ENCODE assay signal across 19 cellular contexts in the genomic region with DNA sequence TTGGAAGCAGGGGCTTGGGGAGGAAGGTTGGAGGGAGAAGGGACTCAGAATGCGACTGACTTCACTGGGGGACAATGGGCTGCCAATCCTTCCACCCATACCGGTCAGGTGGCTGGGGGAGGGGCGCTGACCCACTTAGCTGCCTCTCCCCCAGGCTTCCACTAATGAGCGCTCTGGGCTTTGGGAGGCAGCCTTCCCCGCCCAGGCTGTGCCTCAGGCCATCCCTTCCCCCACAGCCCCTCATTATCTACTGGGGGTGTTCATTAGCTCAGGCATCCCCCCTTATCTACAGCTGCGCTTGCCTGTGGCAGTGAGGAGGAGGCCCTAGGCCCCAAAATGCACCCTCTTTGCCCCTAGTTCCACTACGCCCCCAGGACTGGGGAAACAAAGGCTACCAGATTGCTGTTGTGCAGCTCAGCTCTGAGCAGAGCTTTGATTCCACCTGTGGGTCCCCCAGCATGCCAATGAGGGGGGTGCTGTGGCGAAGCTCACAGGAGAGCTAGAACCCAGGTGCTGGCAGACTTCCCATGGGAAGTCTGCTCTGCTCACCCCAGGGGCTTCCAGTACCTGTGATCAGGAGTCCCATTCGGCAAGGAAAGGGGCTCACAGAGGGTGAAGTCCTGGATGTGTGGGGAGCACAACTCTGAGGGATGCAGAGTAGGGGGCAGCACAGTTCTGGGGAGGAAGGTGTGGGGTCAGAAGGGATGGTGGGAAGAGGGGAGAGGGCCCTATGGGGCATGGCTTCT. TPM values are rescaled to one million over a fixed set of nuclear protein-coding genes. Genes with fewer than 3 reads are reported as not detected.
DNase-seq lines count a peak whose midpoint lies in the region; ATAC-seq and TF ChIP-seq lines count a peak whose summit lies in the region.
"Had no signal": no experiment of that assay in that cellular context is flagged by ENCODE, and none has a peak within 500 bp of the region (broad histone marks: within the 10 kb centered on the region; RNA-seq: fewer than 3 reads in every experiment).

No MANE protein-coding gene starts in this region.

- H3K4me3 ChIP-seq in H7 (ENCODE audit: insufficient read depth, low read depth, low read length) (no peak overlapping the region), endodermal cell (ENCODE audit: low read length) (no peak overlapping the region), neuronal stem cell (ENCODE audit: low read length in 2 of 2) (no peak overlapping the region)
- H3K4me3 ChIP-seq: body of pancreas, pancreas, skin epidermis had no signal

- peak overlapping the region; percentile 81 for H3K18ac ChIP-seq in neuronal stem cell (ENCODE audit: low read length)

- H3K4me1 Mint-ChIP-seq in CD14-positive monocyte, result no peaks in the 10 kb centered on the region
- peaks cover 22% of the 10 kb centered on the region for H3K4me1 Mint-ChIP-seq in endodermal cell

- H3K9me3 Mint-ChIP-seq in CD14-positive monocyte (no peaks in the 10 kb centered on the region), endodermal cell (no peaks in the 10 kb centered on the region)
- H3K9me3 Mint-ChIP-seq: activated naive CD4-positive, alpha-beta T cell treated with anti-CD3 and anti-CD28 coated beads, Interleukin-2, amount 50 U/mL, for 72 hours; HFFc6 had no signal

- peak overlapping the region; percentile 27 for H2BK12ac ChIP-seq in neuronal stem cell (ENCODE audit: low read length)

- TF ChIP-seq CTCF in CD14-positive monocyte (IDR thresholded peaks at IDR 0.05) (no peak), endodermal cell (conservative IDR thresholded peaks at IDR 0.05) (no peak)

- peaks cover 3 to 7% (median 4%) of the 10 kb centered on the region in 3 donors for H3K27me3 Mint-ChIP-seq in CD14-positive monocyte (ENCODE audit: low read depth in 3 of 3)
- no peaks in the 10 kb centered on the region for H3K27me3 Mint-ChIP-seq in endodermal cell (ENCODE audit: insufficient read depth)

- no peak for ATAC-seq in GM21526 (IDR thresholded peaks at IDR 0.05; ENCODE audit: low FRiP score, unreplicated experiment)
- ATAC-seq: activated naive CD4-positive, alpha-beta T cell treated with anti-CD3 and anti-CD28 coated beads, Interleukin-2, amount 50 U/mL, for 72 hours; body of pancreas; foreskin keratinocyte; left lobe of liver had no signal

- no peaks in the 10 kb centered on the region for H3K9me3 ChIP-seq in endodermal cell (ENCODE audit: control insufficient read depth, low read length)
- H3K9me3 ChIP-seq in neuronal stem cell (replicated peaks in 1 of 2; ENCODE audit: control insufficient read depth in 2 of 2, insufficient read depth in 1 of 2, low read depth in 1 of 2, low read length in 2 of 2), result no peaks in the 10 kb centered on the region
- H3K9me3 ChIP-seq: BE2C, body of pancreas, pancreas had no signal

- H3K4me1 ChIP-seq in endodermal cell (ENCODE audit: control insufficient read depth, insufficient read depth, low read length) (peaks cover 24% of the 10 kb centered on the region), neuronal stem cell (ENCODE audit: control insufficient read depth in 2 of 2, insufficient read depth in 1 of 2, low read depth in 1 of 2, low read length in 2 of 2) (peaks cover 24 to 32% of the 10 kb centered on the region in 2 donors)
- H3K4me1 ChIP-seq: pancreas had no signal

- H3K79me1 ChIP-seq in neuronal stem cell (ENCODE audit: low read depth, low read length), result no peaks in the 10 kb centered on the region

- peak overlapping the region; percentile 82 for H2AFZ ChIP-seq in neuronal stem cell (ENCODE audit: low read length)

- H3K4me2 ChIP-seq in neuronal stem cell (ENCODE audit: insufficient read depth, low read length, poor library complexity, severe bottlenecking), result peak overlapping the region; percentile 36

- H3K14ac ChIP-seq in neuronal stem cell (ENCODE audit: low read length), result peak overlapping the region; percentile 10

- H3K27ac Mint-ChIP-seq in CD14-positive monocyte (peak overlapping the region in 3 of 7 donors; percentile 7 to 83 (median 50)), endodermal cell (peak overlapping the region; percentile 70)
- H3K27ac Mint-ChIP-seq: activated naive CD4-positive, alpha-beta T cell treated with anti-CD3 and anti-CD28 coated beads, Interleukin-2, amount 50 U/mL, for 72 hours; HFFc6 had no signal

- H3K27me3 ChIP-seq in H7 (ENCODE audit: control insufficient read depth, insufficient read depth, low read length), result no peaks in the 10 kb centered on the region
- no peaks in the 10 kb centered on the region for H3K27me3 ChIP-seq in endodermal cell (ENCODE audit: control insufficient read depth, insufficient read depth, low read length, poor library complexity, severe bottlenecking)
- H3K27me3 ChIP-seq in neuronal stem cell (ENCODE audit: control insufficient read depth in 3 of 3, insufficient read depth in 3 of 3, low read depth in 1 of 3, low read length in 3 of 3), result no peaks in the 10 kb centered on the region
- H3K27me3 ChIP-seq: BE2C, body of pancreas, foreskin keratinocyte, pancreas had no signal

- H3K36me3 ChIP-seq in H7 (replicated peaks; ENCODE audit: control insufficient read depth, insufficient read depth, low read length), result no peaks in the 10 kb centered on the region
- peaks cover under 1% of the 10 kb centered on the region for H3K36me3 ChIP-seq in endodermal cell (ENCODE audit: control insufficient read depth, insufficient read depth, low read length)
- peaks cover 3 to 8% of the 10 kb centered on the region in 2 donors for H3K36me3 ChIP-seq in neuronal stem cell (replicated peaks in 1 of 2; ENCODE audit: control insufficient read depth in 2 of 2, insufficient read depth in 2 of 2, low read length in 2 of 2)
- H3K36me3 ChIP-seq: BE2C had no signal

- peak overlapping the region; percentile 99 for H2AK5ac ChIP-seq in neuronal stem cell (ENCODE audit: low read depth, low read length)

- H2BK120ac ChIP-seq in neuronal stem cell (ENCODE audit: low read depth, low read length), result peak overlapping the region; percentile 85

- H2BK15ac ChIP-seq in neuronal stem cell (ENCODE audit: low read length), result peak overlapping the region; percentile 80

- intact Hi-C loops in CD14-positive monocyte (cut with micrococcal nuclease), result no loop called here

- no peak overlapping the region for H3K4me3 Mint-ChIP-seq in CD14-positive monocyte
- no peak overlapping the region for H3K4me3 Mint-ChIP-seq in endodermal cell

- H4K8ac ChIP-seq in neuronal stem cell (ENCODE audit: low read depth, low read length), result no peak overlapping the region

- H3K36me3 Mint-ChIP-seq in CD14-positive monocyte (peaks cover 0 to 11% of the 10 kb centered on the region in 2 donors), endodermal cell (ENCODE audit: low read depth) (no peaks in the 10 kb centered on the region)
- H3K36me3 Mint-ChIP-seq: activated naive CD4-positive, alpha-beta T cell treated with anti-CD3 and anti-CD28 coated beads, Interleukin-2, amount 50 U/mL, for 72 hours had no signal

- peak overlapping the region; percentile 97 for H2BK5ac ChIP-seq in neuronal stem cell (ENCODE audit: low read length)

- 86 to 100% methylated on average over 1 to 8 of the region's 9 CpGs for whole genome bisulfite sequencing in endodermal cell (ENCODE audit: insufficient coverage in 1 of 2, insufficient read length in 1 of 2), 2 experiments
- WGBS in neuronal stem cell (ENCODE audit: extremely low coverage in 2 of 2, insufficient read length in 2 of 2, insufficient replicate concordance in 1 of 2), 2 donors, result no CpG with 5 or more reads among the region's 9 CpGs

- no peak overlapping the region for H3K9ac ChIP-seq in endodermal cell (ENCODE audit: extremely low read depth, low read length, poor library complexity, severe bottlenecking)
- no peak overlapping the region for H3K9ac ChIP-seq in neuronal stem cell (ENCODE audit: low read depth, low read length, poor library complexity)

- H3K27ac ChIP-seq in endodermal cell (ENCODE audit: low read depth, low read length) (peak overlapping the region; percentile 41), neuronal stem cell (replicated peaks; ENCODE audit: low read length) (peak overlapping the region; percentile 64)
- H3K27ac ChIP-seq: body of pancreas, foreskin keratinocyte, pancreas, skin epidermis had no signal

- H3K23ac ChIP-seq in neuronal stem cell (ENCODE audit: low read depth, low read length, poor library complexity), result peak overlapping the region; percentile 83

- peak overlapping the region; percentile 87 for H3K4ac ChIP-seq in neuronal stem cell (ENCODE audit: low read length)

- peak; percentile 32 for DNase-seq in CD14-positive monocyte (ENCODE audit: low spot score)
- DNase-seq in H7, result peak; percentile 78
- no peak for DNase-seq in endodermal cell
- no peak for DNase-seq in neuronal stem cell (ENCODE audit: low spot score)
- no peak for DNase-seq in KG1 (lab: John Stamatoyannopoulos, UW)
- no peak for DNase-seq in cerebellar cortex (ENCODE audit: low spot score)
- DNase-seq: activated T-cell treated with anti-CD3 and anti-CD28 coated beads, Interleukin-2, amount 50 U/mL, for 1 hour; foreskin keratinocyte; NCI-H1105; stimulated activated CD4-positive, alpha-beta T cell treated with anti-CD3 and anti-CD28 coated beads, Interleukin-4, amount 100 ng/mL, for 24 hours; SW 1271 had no signal

- H4K91ac ChIP-seq in neuronal stem cell (ENCODE audit: low read depth, low read length, poor library complexity), result peak overlapping the region; percentile 94

RNA-seq across cellular contexts. Expression of a gene that starts 29.4 kb away (rescaled TPM):
- not detected for polyA plus RNA-seq in CD14-positive monocyte
- total RNA-seq in H7 (2014; rRNA removed; shearing (Covaris generic)), result 40.5 and 44.5 TPM in 2 replicates
- total RNA-seq in endodermal cell, result 10 to 100 TPM; 44.8 to 63.2 TPM
- polyA plus RNA-seq in endodermal cell (2013, experiment 1 of 2), result 32.1 TPM
- 33.4 TPM for polyA plus RNA-seq in endodermal cell (2013, experiment 2 of 2)
- polyA plus RNA-seq in neuronal stem cell (2013, experiment 1 of 2), result 68.0 TPM
- polyA plus RNA-seq in neuronal stem cell (2013, experiment 2 of 2), result 67.2 TPM

RNA-seq across cellular contexts. Expression of a gene that starts 37.0 kb away (rescaled TPM):
- polyA plus RNA-seq in CD14-positive monocyte, result 10 to 100 TPM in 1 of 2 donors, 1 to 10 TPM in 1; 9.7 to 18.5 TPM
- 69.1 and 104 TPM in 2 replicates for total RNA-seq in H7 (2014; rRNA removed; shearing (Covaris generic))
- total RNA-seq in endodermal cell, result 100 to 1,000 TPM; 153 to 166 TPM
- 243 TPM for polyA plus RNA-seq in endodermal cell (2013, experiment 1 of 2)
- 213 TPM for polyA plus RNA-seq in endodermal cell (2013, experiment 2 of 2)
- 103 TPM for polyA plus RNA-seq in neuronal stem cell (2013, experiment 1 of 2)
- polyA plus RNA-seq in neuronal stem cell (2013, experiment 2 of 2), result 104 TPM

Comparison
In these comparisons a context has a peak if more than half of its experiments do, and no peak if none do; other contexts are left out.
1. DNase-seq: peak in CD14-positive monocyte (single experiment) and H7 (single experiment); none in endodermal cell (single experiment), neuronal stem cell (single experiment), KG1 (single experiment) and cerebellar cortex (single experiment).